In the genomic region with DNA sequence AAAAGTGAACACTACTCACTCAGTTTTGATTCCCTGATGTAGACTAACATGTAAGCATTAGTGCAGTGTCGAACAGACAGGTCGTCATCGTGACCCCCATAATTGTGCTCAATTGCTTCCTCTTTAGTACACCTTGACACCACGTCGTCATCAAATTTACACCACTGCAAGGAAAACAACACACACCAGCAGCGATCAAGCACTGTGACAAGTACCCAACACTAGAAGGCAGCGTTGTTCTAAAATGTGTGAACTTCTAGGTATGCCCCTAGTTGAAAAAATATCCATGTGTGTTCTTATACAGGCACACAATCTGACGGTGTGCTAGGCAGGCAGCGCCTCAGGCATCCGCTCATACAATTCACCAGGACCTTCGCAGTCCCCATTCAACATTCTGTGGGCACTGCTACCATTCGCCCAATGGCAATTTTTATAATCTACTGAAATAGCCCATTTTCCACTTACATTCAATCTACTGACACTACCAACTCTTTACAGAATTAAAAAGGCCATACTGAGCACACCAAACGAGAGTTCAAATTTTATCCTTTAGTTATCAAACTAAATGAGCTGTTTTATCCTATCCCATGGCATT, we compare ENCODE assay signal across 9 cellular contexts. TPM values are rescaled to one million over a fixed set of nuclear protein-coding genes. Genes with fewer than 3 reads are reported as not detected.
DNase-seq lines count a peak whose midpoint lies in the region; ATAC-seq, FAIRE-seq and TF ChIP-seq lines count a peak whose summit lies in the region.
"Had no signal": no experiment of that assay in that cellular context is flagged by ENCODE, and none has a peak within 500 bp of the region (broad histone marks: within the 10 kb centered on the region; RNA-seq: fewer than 3 reads in every experiment).

No MANE protein-coding gene starts in this region.

- intact Hi-C loops in right lobe of liver (cut with DNase I): no loop called here

- ATAC-seq in WTC11 (peak; percentile 63), right lobe of liver (peak; percentile 62 to 77 (median 64)), HG03025 (IDR thresholded peaks at IDR 0.05; ENCODE audit: low FRiP score, unreplicated experiment) (no peak)

- H3K4me3 Mint-ChIP-seq in WTC11: no peak overlapping the region

- DNase-seq in NCI-H2081 (lab: John Stamatoyannopoulos, UW) (peak; percentile 25 to 38), NCI-H2081 treated with DMSO at 0.1 percent for 48 hours (lab: John Stamatoyannopoulos, UW) (no peak), WTC11 (ENCODE audit: low spot score) (no peak), right lobe of liver (no peak), NCI-H774 (lab: John Stamatoyannopoulos, UW) (no peak), frontal cortex (ENCODE audit: low spot score in 2 of 2) (no peak)

- peaks cover 10 to 91% (median 45%) of the 10 kb centered on the region in 4 donors for H3K36me3 ChIP-seq in right lobe of liver

- POLR2A ChIA-PET in WTC11 (lab: Charles Lee): no interaction called here

- H3K27ac Mint-ChIP-seq in WTC11: peak overlapping the region; percentile 51; the same call in 1 of the 2 replicates

- no peak for FAIRE-seq in frontal cortex (lab: Jason Lieb, UNC)

- peaks cover 83% of the 10 kb centered on the region for H3K36me3 Mint-ChIP-seq in WTC11

- no peak overlapping the region for H3K4me3 ChIP-seq in right lobe of liver
- H3K4me3 ChIP-seq: BLaER1 treated with 17β-estradiol and CSF1 and Interleukin-3, amounts not matched to agents 10 nM and 100 nM had no signal

- no peak overlapping the region for H3K27ac ChIP-seq in right lobe of liver
- H3K27ac ChIP-seq: BLaER1 treated with 17β-estradiol and CSF1 and Interleukin-3, amounts not matched to agents 10 nM and 100 nM had no signal

- WGBS in right lobe of liver (ENCODE audit: insufficient coverage, low coverage, low lambda C conversion rate, missing lambda C conversion rate): 68% methylated on average over 12 of the region's 13 CpGs

- no peaks in the 10 kb centered on the region for H3K9me3 Mint-ChIP-seq in WTC11

- no peaks in the 10 kb centered on the region for H3K9me3 ChIP-seq in right lobe of liver
- H3K9me3 ChIP-seq: BLaER1 treated with 17β-estradiol and CSF1 and Interleukin-3, amounts not matched to agents 10 nM and 100 nM had no signal

- no peak for TF ChIP-seq POLR2A in right lobe of liver (IDR thresholded peaks at IDR 0.05)

- 0 out of 2 replicates have a peak, but pooled peaks cover 3% of the 10 kb centered on the region for H3K4me1 Mint-ChIP-seq in WTC11

- CTCF ChIA-PET in WTC11 (lab: Charles Lee): interaction anchor here (0.6 to 3.1 kb wide), 13 partner anchors 16 to 145 kb away, joined by 3 to 24 read pairs (median 4); a partner anchor contains a TSS

- H3K27me3 Mint-ChIP-seq in WTC11 (ENCODE audit: low read depth): no peaks in the 10 kb centered on the region

- no peaks in the 10 kb centered on the region for H3K4me1 ChIP-seq in right lobe of liver

- H3K27me3 ChIP-seq in right lobe of liver: no peaks in the 10 kb centered on the region
- H3K27me3 ChIP-seq: BLaER1 treated with 17β-estradiol and CSF1 and Interleukin-3, amounts not matched to agents 10 nM and 100 nM had no signal

- TF ChIP-seq CTCF in LNCAP (IDR thresholded peaks at IDR 0.05): peak; percentile 56
- TF ChIP-seq CTCF in WTC11 (IDR thresholded peaks at IDR 0.05): no peak
- peak; percentile 21 to 42 (median 27) for TF ChIP-seq CTCF in right lobe of liver (IDR thresholded peaks at IDR 0.05)

TF ChIP-seq in WTC11, 78 proteins besides CTCF, POLR2A, EP300 and RAD21:
- TF ChIP-seq CREB1 (CRISPR knock-in tag; IDR thresholded peaks at IDR 0.05) (no peak), TCF7 (CRISPR knock-in tag; IDR thresholded peaks at IDR 0.05; ENCODE audit: low read depth) (no peak), HMGA2 (CRISPR knock-in tag; IDR thresholded peaks at IDR 0.05) (no peak), ELF4 (CRISPR knock-in tag; IDR thresholded peaks at IDR 0.05; ENCODE audit: low read depth) (no peak), ZNF232 (CRISPR knock-in tag; IDR thresholded peaks at IDR 0.05) (no peak), TP53 (CRISPR knock-in tag; IDR thresholded peaks at IDR 0.05) (no peak), CBFB (CRISPR knock-in tag; IDR thresholded peaks at IDR 0.05; ENCODE audit: low read depth) (no peak), OVOL2 (CRISPR knock-in tag; IDR thresholded peaks at IDR 0.05; ENCODE audit: borderline replicate concordance) (no peak), ESRRA (CRISPR knock-in tag; IDR thresholded peaks at IDR 0.05; ENCODE audit: borderline replicate concordance) (no peak), TEAD4 (CRISPR knock-in tag; IDR thresholded peaks at IDR 0.05) (no peak)
- TF ChIP-seq, protein P1, sequence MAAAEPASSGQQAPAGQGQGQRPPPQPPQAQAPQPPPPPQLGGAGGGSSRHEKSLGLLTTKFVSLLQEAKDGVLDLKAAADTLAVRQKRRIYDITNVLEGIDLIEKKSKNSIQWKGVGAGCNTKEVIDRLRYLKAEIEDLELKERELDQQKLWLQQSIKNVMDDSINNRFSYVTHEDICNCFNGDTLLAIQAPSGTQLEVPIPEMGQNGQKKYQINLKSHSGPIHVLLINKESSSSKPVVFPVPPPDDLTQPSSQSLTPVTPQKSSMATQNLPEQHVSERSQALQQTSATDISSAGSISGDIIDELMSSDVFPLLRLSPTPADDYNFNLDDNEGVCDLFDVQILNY (CRISPR knock-in tag; IDR thresholded peaks at IDR 0.05): no peak
- TF ChIP-seq, protein P2, sequence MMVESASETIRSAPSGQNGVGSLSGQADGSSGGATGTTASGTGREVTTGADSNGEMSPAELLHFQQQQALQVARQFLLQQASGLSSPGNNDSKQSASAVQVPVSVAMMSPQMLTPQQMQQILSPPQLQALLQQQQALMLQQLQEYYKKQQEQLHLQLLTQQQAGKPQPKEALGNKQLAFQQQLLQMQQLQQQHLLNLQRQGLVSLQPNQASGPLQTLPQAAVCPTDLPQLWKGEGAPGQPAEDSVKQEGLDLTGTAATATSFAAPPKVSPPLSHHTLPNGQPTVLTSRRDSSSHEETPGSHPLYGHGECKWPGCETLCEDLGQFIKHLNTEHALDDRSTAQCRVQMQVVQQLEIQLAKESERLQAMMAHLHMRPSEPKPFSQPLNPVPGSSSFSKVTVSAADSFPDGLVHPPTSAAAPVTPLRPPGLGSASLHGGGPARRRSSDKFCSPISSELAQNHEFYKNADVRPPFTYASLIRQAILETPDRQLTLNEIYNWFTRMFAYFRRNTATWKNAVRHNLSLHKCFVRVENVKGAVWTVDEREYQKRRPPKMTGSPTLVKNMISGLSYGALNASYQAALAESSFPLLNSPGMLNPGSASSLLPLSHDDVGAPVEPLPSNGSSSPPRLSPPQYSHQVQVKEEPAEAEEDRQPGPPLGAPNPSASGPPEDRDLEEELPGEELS (CRISPR knock-in tag; IDR thresholded peaks at IDR 0.05): no peak

RNA-seq across cellular contexts. Expression of a gene that starts 23.1 kb away (rescaled TPM):
- not detected in 3 replicates for total RNA-seq in WTC11 (2021)
- not detected for total RNA-seq in right lobe of liver
- not detected for total RNA-seq in frontal cortex

RNA-seq across cellular contexts. Expression of a gene that starts 36.5 kb away (rescaled TPM):
- total RNA-seq in WTC11 (2021) (260 to 271 TPM (median 261 TPM) in 3 replicates), right lobe of liver (100 to 1,000 TPM in 1 of 6 experiments, 10 to 100 TPM in 5; 61.5 to 132 (median 73.1) TPM), frontal cortex (141 TPM)

RNA-seq across cellular contexts. Expression of a gene that starts 58.4 kb away (rescaled TPM):
- total RNA-seq in WTC11 (2021) (153 to 211 TPM (median 161 TPM) in 3 replicates), right lobe of liver (10 to 100 TPM; 46.8 to 55.8 (median 49.1) TPM), frontal cortex (79.5 TPM)

Comparison
In these comparisons a context has a peak if more than half of its experiments do, and no peak if none do; other contexts are left out.
1. DNase-seq: peak in NCI-H2081 (2 of 2); none in NCI-H2081 treated with DMSO at 0.1 percent for 48 hours (single experiment), WTC11 (single experiment), right lobe of liver (0 of 3), NCI-H774 (single experiment) and frontal cortex (0 of 2).